In the genomic region with DNA sequence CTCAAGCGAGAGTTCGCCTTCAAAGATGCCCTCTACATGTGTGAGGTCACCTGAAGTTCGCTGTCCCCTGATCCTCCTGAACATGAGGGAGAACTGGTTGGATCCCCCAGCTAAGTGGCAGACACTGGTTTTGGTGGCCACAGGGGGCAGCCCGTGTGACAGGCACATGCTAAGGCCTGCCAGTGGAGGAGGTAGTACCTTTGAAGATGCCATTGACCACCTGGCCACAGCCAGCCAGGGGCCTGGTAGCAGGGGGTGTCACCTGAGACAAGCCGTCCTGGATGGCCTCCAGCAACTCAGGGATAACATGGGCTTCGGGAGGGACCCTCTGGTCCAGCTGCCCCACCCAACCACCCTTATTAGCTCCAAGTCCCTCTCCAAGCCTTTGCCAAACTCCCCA, we compare ENCODE assay signal across 19 cellular contexts. TPM values are rescaled to one million over a fixed set of nuclear protein-coding genes. Genes with fewer than 3 reads are reported as not detected.
DNase-seq lines count a peak whose midpoint lies in the region; ATAC-seq and TF ChIP-seq lines count a peak whose summit lies in the region.
"Had no signal": no experiment of that assay in that cellular context is flagged by ENCODE, and none has a peak within 500 bp of the region (broad histone marks: within the 10 kb centered on the region; RNA-seq: fewer than 3 reads in every experiment).

No MANE protein-coding gene starts in this region.

- no peak overlapping the region for H3K27ac ChIP-seq in OCI-LY7 (ENCODE audit: low read depth, low read length, poor library complexity, severe bottlenecking)
- no peak overlapping the region for H3K27ac ChIP-seq in colonic mucosa
- H3K27ac ChIP-seq: BLaER1 treated with 17β-estradiol and CSF1 and Interleukin-3, amounts not matched to agents 10 nM and 100 nM; GM23248; SJSA1 had no signal

- peaks cover 13% of the 10 kb centered on the region for H3K4me1 ChIP-seq in OCI-LY7 (ENCODE audit: insufficient read depth, low read length, poor library complexity, severe bottlenecking)
- H3K4me1 ChIP-seq in colonic mucosa = no peaks in the 10 kb centered on the region

- no peaks in the 10 kb centered on the region for H4K20me1 ChIP-seq in OCI-LY7 (ENCODE audit: insufficient read depth, low read length)
- H4K20me1 ChIP-seq: BLaER1 treated with 17β-estradiol and CSF1 and Interleukin-3, amounts not matched to agents 10 nM and 100 nM had no signal

- peak overlapping the region; percentile 96 for H3K27ac Mint-ChIP-seq in stimulated activated naive B cell treated with anti-CD40 and anti-IgM and Interleukin-4, amounts not matched to agents 10 μg/mL and 1 μg/mL and 100 μg/mL, for 72 hours
- H3K27ac Mint-ChIP-seq in progenitor cell of endocrine pancreas = no peak overlapping the region

- no peak overlapping the region for H2AFZ ChIP-seq in OCI-LY7 (ENCODE audit: low read length)
- H2AFZ ChIP-seq: GM23248 had no signal

- no peaks in the 10 kb centered on the region for H3K36me3 Mint-ChIP-seq in stimulated activated naive B cell treated with anti-CD40 and anti-IgM and Interleukin-4, amounts not matched to agents 10 μg/mL and 1 μg/mL and 100 μg/mL, for 72 hours
- no peaks in the 10 kb centered on the region for H3K36me3 Mint-ChIP-seq in progenitor cell of endocrine pancreas (ENCODE audit: insufficient read depth)

- H3K9me3 Mint-ChIP-seq in stimulated activated naive B cell treated with anti-CD40 and anti-IgM and Interleukin-4, amounts not matched to agents 10 μg/mL and 1 μg/mL and 100 μg/mL, for 72 hours = peaks cover 0 to 2% of the 10 kb centered on the region in 2 donors
- H3K9me3 Mint-ChIP-seq in progenitor cell of endocrine pancreas (ENCODE audit: low read depth) = no peaks in the 10 kb centered on the region

- ATAC-seq in GM18909 (IDR thresholded peaks at IDR 0.05; ENCODE audit: poor library complexity, unreplicated experiment) = peak; percentile 5
- ATAC-seq in stimulated activated naive B cell treated with anti-CD40 and anti-IgM and Interleukin-4, amounts not matched to agents 10 μg/mL and 1 μg/mL and 100 μg/mL, for 72 hours (replicated peaks) = peak; percentile 26 to 31
- ATAC-seq: HepG2 had no signal

- peak overlapping the region; percentile 70; the same call in 1 of the 2 replicates for H3K4me2 ChIP-seq in OCI-LY7 (ENCODE audit: low read length)
- H3K4me2 ChIP-seq: BLaER1 treated with 17β-estradiol and CSF1 and Interleukin-3, amounts not matched to agents 10 nM and 100 nM had no signal

- H3K4me3 Mint-ChIP-seq in stimulated activated naive B cell treated with anti-CD40 and anti-IgM and Interleukin-4, amounts not matched to agents 10 μg/mL and 1 μg/mL and 100 μg/mL, for 72 hours = peak overlapping the region; percentile 5 to 60
- no peak overlapping the region for H3K4me3 Mint-ChIP-seq in progenitor cell of endocrine pancreas (ENCODE audit: low read depth)

- no peak for DNase-seq in OCI-LY7 (ENCODE audit: low spot score)
- peak; percentile 15 for DNase-seq in colonic mucosa
- DNase-seq in stimulated activated naive B cell treated with anti-CD40 and anti-IgM and Interleukin-4, amounts not matched to agents 10 μg/mL and 1 μg/mL and 100 μg/mL, for 72 hours = peak; percentile 11
- DNase-seq in HuH-7 (ENCODE audit: low spot score) = no peak
- no peak for DNase-seq in progenitor cell of endocrine pancreas (ENCODE audit: low spot score, unreplicated experiment)
- DNase-seq in NCI-H446 (lab: John Stamatoyannopoulos, UW) = no peak
- DNase-seq: DMS 273 treated with DMSO at 0.1 percent for 48 hours, GM23248, NCI-H1105 treated with DMSO at 0.1 percent for 48 hours, NCI-H1930, NCI-H2171, NCI-H774, SW 1271 had no signal

- no peaks in the 10 kb centered on the region for H3K79me2 ChIP-seq in OCI-LY7 (ENCODE audit: insufficient read depth, low read depth, low read length)

- no peaks in the 10 kb centered on the region for H3K9me2 ChIP-seq in OCI-LY7 (ENCODE audit: insufficient read depth, low read length)

- intact Hi-C loops in OCI-LY7 (cut with micrococcal nuclease; ENCODE audit: unreplicated experiment) (no loop called here), colonic mucosa (cut with DNase I) (loop anchor here (10.0 kb wide), 1 partner anchor 101 kb away; no protein-coding TSS in a partner anchor)

- peaks cover 16 to 21% of the 10 kb centered on the region in 2 donors for H3K27me3 Mint-ChIP-seq in stimulated activated naive B cell treated with anti-CD40 and anti-IgM and Interleukin-4, amounts not matched to agents 10 μg/mL and 1 μg/mL and 100 μg/mL, for 72 hours
- peaks cover 21% of the 10 kb centered on the region for H3K27me3 Mint-ChIP-seq in progenitor cell of endocrine pancreas

- CTCF ChIA-PET in OCI-LY7 (lab: Charles Lee; ENCODE audit: unreplicated experiment) = no interaction called here

- H3K27me3 ChIP-seq in colonic mucosa = no peaks in the 10 kb centered on the region
- H3K27me3 ChIP-seq: BLaER1 treated with 17β-estradiol and CSF1 and Interleukin-3, amounts not matched to agents 10 nM and 100 nM; SJSA1 had no signal

- H3K36me3 ChIP-seq in OCI-LY7 (ENCODE audit: insufficient read depth, low read length) (no peaks in the 10 kb centered on the region), colonic mucosa (no peaks in the 10 kb centered on the region)
- H3K36me3 ChIP-seq: BLaER1 treated with 17β-estradiol and CSF1 and Interleukin-3, amounts not matched to agents 10 nM and 100 nM; SJSA1 had no signal

- POLR2A ChIA-PET in OCI-LY7 (lab: Charles Lee) = interaction anchor here (0.5 to 1.2 kb wide), 3 partner anchors 18 to 509 kb away, joined by 3 to 4 read pairs (median 3); no protein-coding TSS in a partner anchor

- no peak; the same call in 1 of the 2 replicates for TF ChIP-seq CTCF in OCI-LY7 (conservative IDR thresholded peaks at IDR 0.05; ENCODE audit: low read length)
- no peak for TF ChIP-seq CTCF in colonic mucosa (IDR thresholded peaks at IDR 0.05)
- TF ChIP-seq CTCF in progenitor cell of endocrine pancreas (IDR thresholded peaks at IDR 0.05; ENCODE audit: unreplicated experiment) = no peak

- H3K9ac ChIP-seq in colonic mucosa (ENCODE audit: low read depth in 2 of 2, low read length in 2 of 2) = no peak overlapping the region
- H3K9ac ChIP-seq: BLaER1 treated with 17β-estradiol and CSF1 and Interleukin-3, amounts not matched to agents 10 nM and 100 nM; GM23248 had no signal

- H3K4me1 Mint-ChIP-seq in stimulated activated naive B cell treated with anti-CD40 and anti-IgM and Interleukin-4, amounts not matched to agents 10 μg/mL and 1 μg/mL and 100 μg/mL, for 72 hours = peaks cover 47 to 56% of the 10 kb centered on the region in 2 donors
- no peaks in the 10 kb centered on the region for H3K4me1 Mint-ChIP-seq in progenitor cell of endocrine pancreas (ENCODE audit: low read depth)

- BruUV-seq in OCI-LY7 (replicated peaks; lab: Mats Ljungman, UMichigan) = no TSS peak

- H3K9me3 ChIP-seq in OCI-LY7 (ENCODE audit: low read length) (no peaks in the 10 kb centered on the region), colonic mucosa (no peaks in the 10 kb centered on the region)
- H3K9me3 ChIP-seq: BLaER1 treated with 17β-estradiol and CSF1 and Interleukin-3, amounts not matched to agents 10 nM and 100 nM; SJSA1 had no signal

- H3K4me3 ChIP-seq in OCI-LY7 (ENCODE audit: low read depth, low read length, poor library complexity, severe bottlenecking) = no peak overlapping the region
- H3K4me3 ChIP-seq in colonic mucosa = no peak overlapping the region
- H3K4me3 ChIP-seq: BLaER1 treated with 17β-estradiol and CSF1 and Interleukin-3, amounts not matched to agents 10 nM and 100 nM; GM23248; SJSA1 had no signal

RNA-seq across cellular contexts. Expression of a gene that starts 7.3 kb away (rescaled TPM):
- total RNA-seq in OCI-LY7 (2014; rRNA removed; shearing (Covaris generic)) = 0.16 and 0.26 TPM in 2 replicates
- total RNA-seq in OCI-LY7 (2022) (not detected in 2 replicates), colonic mucosa (1 to 10 TPM; 3.7 to 6.6 TPM), progenitor cell of endocrine pancreas (0.75 and 1.0 TPM in 2 replicates)
- total RNA-seq: Daoy, SJSA1 had no signal

RNA-seq across cellular contexts. Expression of a gene that starts 39.0 kb away (rescaled TPM):
- not detected in 2 replicates for total RNA-seq in OCI-LY7 (2014; rRNA removed; shearing (Covaris generic))
- not detected in 2 replicates for total RNA-seq in OCI-LY7 (2022)
- total RNA-seq in colonic mucosa = under 1 TPM; 0.16 to 0.25 TPM
- total RNA-seq in progenitor cell of endocrine pancreas = not detected in 2 replicates
- total RNA-seq: Daoy, GM23248, NCI-H460, SJSA1 had no signal

Comparison
In these comparisons a context has a peak if more than half of its experiments do, and no peak if none do; other contexts are left out.
1. DNase-seq: peak in colonic mucosa (single experiment) and stimulated activated naive B cell treated with anti-CD40 and anti-IgM and Interleukin-4, amounts not matched to agents 10 μg/mL and 1 μg/mL and 100 μg/mL, for 72 hours (single experiment); none in OCI-LY7 (single experiment), HuH-7 (single experiment), progenitor cell of endocrine pancreas (single experiment) and NCI-H446 (0 of 2).